ENCODE assay signal across 1 cellular context in genomic region chr3:133280591-133280990, GRCh38.
TF ChIP-seq lines count a peak whose summit lies in the region.

No MANE protein-coding gene starts in this region.

TF ChIP-seq in IMR-90, 13 proteins besides CTCF, POLR2A, EP300 and RAD21 (continued from another document):
- TF ChIP-seq MAZ (IDR thresholded peaks at IDR 0.05; ENCODE audit: borderline replicate concordance, low read depth, low read length) (no peak), USF2 (IDR thresholded peaks at IDR 0.05; ENCODE audit: low read depth, low read length) (no peak), SMC3 (IDR thresholded peaks at IDR 0.05; ENCODE audit: low read depth, low read length) (no peak), NFE2L2 (IDR thresholded peaks at IDR 0.05; ENCODE audit: low read depth, low read length) (no peak), CHD1 (IDR thresholded peaks at IDR 0.05; ENCODE audit: low read depth, low read length) (no peak)
